8 cellular contexts compared by ENCODE assay signal in the genomic region with DNA sequence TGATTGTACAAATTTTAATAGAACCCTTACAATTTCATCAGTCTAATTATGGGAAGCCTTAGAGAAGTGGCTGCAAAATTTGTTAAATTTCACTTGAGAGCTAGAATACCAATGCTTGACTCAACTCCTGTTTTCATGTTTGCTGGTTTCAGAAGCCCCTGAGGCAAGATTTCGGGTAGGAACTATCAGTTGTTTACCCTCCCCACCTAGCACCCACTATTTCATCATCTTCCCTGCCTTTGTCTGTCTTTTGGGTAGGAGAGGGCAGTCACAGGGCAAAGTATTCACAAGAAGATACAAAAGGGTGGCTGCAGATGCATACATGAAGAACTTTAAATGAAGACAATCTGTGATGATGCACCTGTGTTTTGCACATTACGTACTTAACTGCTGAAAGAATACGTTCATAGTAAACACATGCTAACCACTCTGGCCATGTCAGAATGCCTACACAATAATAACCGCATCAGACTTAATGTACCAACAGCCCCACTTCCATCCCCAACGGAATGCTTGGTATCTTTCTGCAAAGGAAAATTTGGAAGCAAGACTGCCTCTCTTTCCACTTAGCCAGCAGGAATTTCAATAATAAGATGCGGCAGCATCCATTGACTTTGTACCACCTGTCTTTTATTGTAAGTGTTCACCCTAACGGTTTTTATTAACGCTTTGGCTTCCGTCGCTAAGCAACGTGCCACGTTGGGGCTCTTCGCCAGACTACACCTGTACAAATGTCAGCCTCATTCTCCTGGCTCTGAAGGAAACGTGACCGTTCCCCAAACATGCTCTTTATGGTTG. TPM values are rescaled to one million over a fixed set of nuclear protein-coding genes. Genes with fewer than 3 reads are reported as not detected.
A peak's percentile ranks its signal among the peaks of the same experiment; 100 is the strongest.
DNase-seq lines count a peak whose midpoint lies in the region; ATAC-seq and TF ChIP-seq lines count a peak whose summit lies in the region.

No MANE protein-coding gene starts in this region.

- H3K27me3 ChIP-seq in PC-9 (ENCODE audit: insufficient read depth, low read depth) (no peaks in the 10 kb centered on the region), gastroesophageal sphincter (peaks cover 18% of the 10 kb centered on the region), vagina (no peaks in the 10 kb centered on the region)

- no peaks in the 10 kb centered on the region for H3K79me2 ChIP-seq in PC-9 (ENCODE audit: low read depth)

- H3K27ac ChIP-seq in PC-9 (no peak overlapping the region), gastroesophageal sphincter (no peak overlapping the region), vagina (no peak overlapping the region)

- H3K36me3 ChIP-seq in PC-9 (ENCODE audit: low read depth) = no peaks in the 10 kb centered on the region
- H3K36me3 ChIP-seq in gastroesophageal sphincter = no peaks in the 10 kb centered on the region
- H3K36me3 ChIP-seq in vagina = no peaks in the 10 kb centered on the region
- H3K36me3 ChIP-seq in mucosa of descending colon (ENCODE audit: low read depth) = no peaks in the 10 kb centered on the region

- H3K27me3 Mint-ChIP-seq in activated CD4-positive, alpha-beta T cell treated with anti-CD3 and anti-CD28 coated beads, Interleukin-2, amount 10 ng/mL, durations not matched to agents 24 days and 14 days = peaks cover 23% of the 10 kb centered on the region
- H3K27me3 Mint-ChIP-seq in stimulated activated naive B cell treated with anti-CD40 and anti-IgM and Interleukin-4, amounts not matched to agents 10 μg/mL and 1 μg/mL and 100 μg/mL, for 72 hours = peaks cover 22% of the 10 kb centered on the region in 2 donors

- H3K36me3 Mint-ChIP-seq in activated CD4-positive, alpha-beta T cell treated with anti-CD3 and anti-CD28 coated beads, Interleukin-2, amount 10 ng/mL, durations not matched to agents 24 days and 14 days (ENCODE audit: low read depth) = no peaks in the 10 kb centered on the region
- no peaks in the 10 kb centered on the region for H3K36me3 Mint-ChIP-seq in stimulated activated naive B cell treated with anti-CD40 and anti-IgM and Interleukin-4, amounts not matched to agents 10 μg/mL and 1 μg/mL and 100 μg/mL, for 72 hours

- H3K4me3 ChIP-seq in PC-9 (peak overlapping the region; percentile 43; the same call in 1 of the 2 replicates), gastroesophageal sphincter (peak overlapping the region; percentile 30 to 54), vagina (peak overlapping the region in 1 of 2 donors; percentile 51), mucosa of descending colon (no peak overlapping the region)

- TF ChIP-seq EP300 in gastroesophageal sphincter (IDR thresholded peaks at IDR 0.05) = no peak

- BruUV-seq in PC-9 (replicated peaks; lab: Mats Ljungman, UMichigan) = no TSS peak

- 12 to 15% methylated on average over 12 to 15 of the region's 15 CpGs for WGBS in gastroesophageal sphincter (ENCODE audit: low coverage in 1 of 2), 2 donors

- ATAC-seq in gastroesophageal sphincter (no peak), mucosa of descending colon (no peak)
- ATAC-seq in stimulated activated naive B cell treated with anti-CD40 and anti-IgM and Interleukin-4, amounts not matched to agents 10 μg/mL and 1 μg/mL and 100 μg/mL, for 72 hours (replicated peaks) = peak in 1 of 2 donors; percentile 48

- peak overlapping the region; percentile 87 for H3K4me3 Mint-ChIP-seq in activated CD4-positive, alpha-beta T cell treated with anti-CD3 and anti-CD28 coated beads, Interleukin-2, amount 10 ng/mL, durations not matched to agents 24 days and 14 days
- H3K4me3 Mint-ChIP-seq in stimulated activated naive B cell treated with anti-CD40 and anti-IgM and Interleukin-4, amounts not matched to agents 10 μg/mL and 1 μg/mL and 100 μg/mL, for 72 hours = peak overlapping the region; percentile 66 to 84

- TF ChIP-seq CTCF in PC-9 (conservative IDR thresholded peaks at IDR 0.05) = no peak
- TF ChIP-seq CTCF in gastroesophageal sphincter (IDR thresholded peaks at IDR 0.05) = no peak
- no peak for TF ChIP-seq CTCF in vagina (IDR thresholded peaks at IDR 0.05)
- TF ChIP-seq CTCF in mucosa of descending colon (IDR thresholded peaks at IDR 0.05) = no peak

- in situ Hi-C loops in ACHN (cut with HindIII; ENCODE audit: low pct_ligation_motif_present, low pct_unique_long_range_greater_than_20kb, low sequenced_read_pairs) = no loop called here

- H4K20me1 ChIP-seq in PC-9 (ENCODE audit: insufficient read depth) = no peaks in the 10 kb centered on the region

- peak overlapping the region; percentile 57 for H3K4me2 ChIP-seq in PC-9

- 0 out of 2 replicates have a peak overlapping the region, but pooled peaks have one; percentile 44 for H2AFZ ChIP-seq in PC-9

- TF ChIP-seq POLR2A in gastroesophageal sphincter (IDR thresholded peaks at IDR 0.05) (no peak), vagina (IDR thresholded peaks at IDR 0.05) (no peak)

- POLR2A ChIA-PET in PC-9 (lab: Charles Lee; ENCODE audit: unreplicated experiment) = no interaction called here

- H3K27ac Mint-ChIP-seq in activated CD4-positive, alpha-beta T cell treated with anti-CD3 and anti-CD28 coated beads, Interleukin-2, amount 10 ng/mL, durations not matched to agents 24 days and 14 days = no peak overlapping the region
- no peak overlapping the region for H3K27ac Mint-ChIP-seq in stimulated activated naive B cell treated with anti-CD40 and anti-IgM and Interleukin-4, amounts not matched to agents 10 μg/mL and 1 μg/mL and 100 μg/mL, for 72 hours

- H3K4me1 ChIP-seq in PC-9 (replicated peaks; ENCODE audit: insufficient read depth) = peaks cover 15% of the 10 kb centered on the region
- peaks cover 0 to 22% (median 5%) of the 10 kb centered on the region in 3 donors for H3K4me1 ChIP-seq in gastroesophageal sphincter
- H3K4me1 ChIP-seq in vagina = peaks cover 14% of the 10 kb centered on the region
- H3K4me1 ChIP-seq in mucosa of descending colon (ENCODE audit: low read depth) = peaks cover 10% of the 10 kb centered on the region

- H3K9me3 ChIP-seq in PC-9 (ENCODE audit: insufficient read depth, low read depth) (no peaks in the 10 kb centered on the region), gastroesophageal sphincter (no peaks in the 10 kb centered on the region), vagina (no peaks in the 10 kb centered on the region), mucosa of descending colon (no peaks in the 10 kb centered on the region)

- H3F3A ChIP-seq in PC-9 (ENCODE audit: insufficient read depth, low read depth) = peaks cover 17% of the 10 kb centered on the region

- no peaks in the 10 kb centered on the region for H3K9me2 ChIP-seq in PC-9 (ENCODE audit: insufficient read depth)

- CTCF ChIA-PET in PC-9 (lab: Charles Lee) = interaction anchor here (0.5 kb wide), 1 partner anchor 144 kb away, joined by 7 read pairs; no protein-coding TSS in a partner anchor

- intact Hi-C loops in activated CD4-positive, alpha-beta T cell treated with anti-CD3 and anti-CD28 coated beads, Interleukin-2, amount 10 ng/mL, durations not matched to agents 24 days and 14 days (cut with micrococcal nuclease) = loop anchor here (2.0 to 5.0 kb wide), 3 partner anchors 30 to 323 kb away; partner anchors contain the start of genes GPALPP1, GTF2F2, NUFIP1 and TPT1
- intact Hi-C loops in PC-9 (cut with micrococcal nuclease; ENCODE audit: unreplicated experiment) = no loop called here
- intact Hi-C loops in vagina (cut with DNase I) = no loop called here
- intact Hi-C loops in mucosa of descending colon (cut with DNase I, micrococcal nuclease) = no loop called here

- no peak for DNase-seq in activated CD4-positive, alpha-beta T cell treated with anti-CD3 and anti-CD28 coated beads, Interleukin-2, amount 10 ng/mL, durations not matched to agents 24 days and 14 days
- no peak for DNase-seq in activated CD4-positive, alpha-beta T cell treated with anti-CD3 and anti-CD28 coated beads, Interleukin-2, amount 50 U/mL, for 1 hour
- DNase-seq in PC-9 (no peak), vagina (ENCODE audit: extremely low spot score in 2 of 2) (no peak), mucosa of descending colon (no peak), ACHN (no peak)
- no peak for DNase-seq in stimulated activated naive B cell treated with anti-CD40 and anti-IgM and Interleukin-4, amounts not matched to agents 10 μg/mL and 1 μg/mL and 100 μg/mL, for 72 hours

- H3K9me3 Mint-ChIP-seq in activated CD4-positive, alpha-beta T cell treated with anti-CD3 and anti-CD28 coated beads, Interleukin-2, amount 10 ng/mL, durations not matched to agents 24 days and 14 days = no peaks in the 10 kb centered on the region
- no peaks in the 10 kb centered on the region for H3K9me3 Mint-ChIP-seq in stimulated activated naive B cell treated with anti-CD40 and anti-IgM and Interleukin-4, amounts not matched to agents 10 μg/mL and 1 μg/mL and 100 μg/mL, for 72 hours

- H3K4me1 Mint-ChIP-seq in activated CD4-positive, alpha-beta T cell treated with anti-CD3 and anti-CD28 coated beads, Interleukin-2, amount 10 ng/mL, durations not matched to agents 24 days and 14 days = peaks cover 21% of the 10 kb centered on the region
- H3K4me1 Mint-ChIP-seq in stimulated activated naive B cell treated with anti-CD40 and anti-IgM and Interleukin-4, amounts not matched to agents 10 μg/mL and 1 μg/mL and 100 μg/mL, for 72 hours = peaks cover 11 to 19% of the 10 kb centered on the region in 2 donors

RNA-seq across cellular contexts. Expression of gene TPT1, which starts 30.4 kb away (rescaled TPM):
- 2,188 and 2,224 TPM in 2 replicates for total RNA-seq in activated CD4-positive, alpha-beta T cell treated with anti-CD3 and anti-CD28 coated beads, Interleukin-2, amount 10 ng/mL, durations not matched to agents 24 days and 14 days
- 1,968 and 2,237 TPM in 2 replicates for total RNA-seq in PC-9 (2021)
- total RNA-seq in gastroesophageal sphincter = 1,000 to 10,000 TPM; 1,925 to 3,753 (median 2,929) TPM
- 3,952 TPM for total RNA-seq in vagina
- 1,000 to 10,000 TPM; 3,253 to 4,069 (median 3,560) TPM for total RNA-seq in mucosa of descending colon
